Comparison of ENCODE assay signal across 21 cellular contexts in the genomic region with DNA sequence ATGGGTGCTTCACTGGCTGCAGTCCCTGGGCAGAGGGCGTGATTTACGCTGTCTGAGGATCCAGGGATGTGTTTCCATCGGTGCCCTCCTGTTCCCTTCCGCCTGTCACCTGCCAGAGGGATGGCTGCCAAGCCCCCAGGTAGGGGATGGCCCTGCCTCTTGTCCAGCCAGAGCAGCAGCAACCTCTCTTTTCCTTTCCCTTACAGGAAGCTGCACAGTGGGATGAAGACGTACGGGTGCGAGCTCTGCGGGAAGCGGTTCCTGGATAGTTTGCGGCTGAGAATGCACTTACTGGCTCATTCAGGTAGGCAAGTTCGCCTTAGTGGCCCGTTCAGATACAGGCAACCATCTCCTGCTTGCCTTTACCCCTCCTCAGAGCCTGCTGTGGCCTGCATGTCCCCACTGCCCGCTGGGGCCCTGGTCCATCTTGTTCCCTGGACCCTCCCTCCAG.
DNase-seq lines count a peak whose midpoint lies in the region; ATAC-seq and TF ChIP-seq lines count a peak whose summit lies in the region.
"Had no signal": no experiment of that assay in that cellular context is flagged by ENCODE, and none has a peak within 500 bp of the region (broad histone marks: within the 10 kb centered on the region; RNA-seq: fewer than 3 reads in every experiment).

No MANE protein-coding gene starts in this region.

- WGBS in right lobe of liver (ENCODE audit: insufficient coverage, low coverage, low lambda C conversion rate, missing lambda C conversion rate), result 75% methylated on average over 4 of the region's 13 CpGs

- no peak overlapping the region for H3K4me3 Mint-ChIP-seq in nephron progenitor cell
- H3K4me3 Mint-ChIP-seq: IgD-negative memory B cell, type B pancreatic cell had no signal

- peak overlapping the region; percentile 86 for H3K4me2 ChIP-seq in BLaER1

- H3K27me3 Mint-ChIP-seq in nephron progenitor cell (ENCODE audit: low read depth, poor library complexity), result peaks cover 7% of the 10 kb centered on the region
- H3K27me3 Mint-ChIP-seq: IgD-negative memory B cell had no signal

- H4K20me1 ChIP-seq in BLaER1, result no peaks in the 10 kb centered on the region

- peaks cover 43% of the 10 kb centered on the region for H3K4me1 Mint-ChIP-seq in nephron progenitor cell

- TF ChIP-seq CTCF in right lobe of liver (IDR thresholded peaks at IDR 0.05) (no peak), nephron progenitor cell (IDR thresholded peaks at IDR 0.05) (no peak)

- ATAC-seq in right lobe of liver (no peak), GM19324 (IDR thresholded peaks at IDR 0.05; ENCODE audit: low FRiP score, unreplicated experiment) (no peak), GM21825 (IDR thresholded peaks at IDR 0.05; ENCODE audit: unreplicated experiment) (no peak)
- ATAC-seq: HCT116, left lung, pancreas had no signal

- no peaks in the 10 kb centered on the region for H3K27me3 ChIP-seq in BLaER1
- no peaks in the 10 kb centered on the region for H3K27me3 ChIP-seq in adipocyte (replicated peaks; ENCODE audit: control insufficient read depth, insufficient read depth, low read length)
- H3K27me3 ChIP-seq in right lobe of liver, result no peaks in the 10 kb centered on the region
- no peaks in the 10 kb centered on the region for H3K27me3 ChIP-seq in subcutaneous abdominal adipose tissue (ENCODE audit: control insufficient read depth in 5 of 5, insufficient read depth in 4 of 5, low read length in 5 of 5)
- H3K27me3 ChIP-seq: left lung, pancreas had no signal

- intact Hi-C loops in right lobe of liver (cut with DNase I), result loop anchor here in 1 of 2 donors (10.0 kb wide), 1 partner anchor 91 kb away; no protein-coding TSS in a partner anchor

- DNase-seq in adipocyte (ENCODE audit: low read depth) (no peak), right lobe of liver (peak in 1 of 3 donors; percentile 78), nephron progenitor cell (no peak), iPS-NIHi7 (ENCODE audit: extremely low spot score) (no peak)
- DNase-seq: aorta; COR-L47; EL; foreskin melanocyte; left lung; MM.1S; NCI-H446 treated with DMSO at 0.1 percent for 48 hours; pancreas; stimulated activated CD8-positive, alpha-beta memory T cell treated with anti-CD3 and anti-CD28 coated beads, Interleukin-4, amount 100 ng/mL, for 48 hours had no signal

- H3K9me3 Mint-ChIP-seq in nephron progenitor cell, result no peaks in the 10 kb centered on the region
- H3K9me3 Mint-ChIP-seq: type B pancreatic cell had no signal

- peaks cover 18% of the 10 kb centered on the region for H3K36me3 Mint-ChIP-seq in nephron progenitor cell (ENCODE audit: low read depth)
- H3K36me3 Mint-ChIP-seq: IgD-negative memory B cell, type B pancreatic cell had no signal

- TF ChIP-seq POLR2A in right lobe of liver (IDR thresholded peaks at IDR 0.05), result no peak

- no peak overlapping the region for H3K4me3 ChIP-seq in BLaER1
- H3K4me3 ChIP-seq in adipocyte (ENCODE audit: low read length), result no peak overlapping the region
- H3K4me3 ChIP-seq in right lobe of liver, result no peak overlapping the region
- no peak overlapping the region for H3K4me3 ChIP-seq in subcutaneous abdominal adipose tissue (ENCODE audit: low read depth in 1 of 5, low read length in 5 of 5)
- H3K4me3 ChIP-seq: left lung, pancreas had no signal

- no peaks in the 10 kb centered on the region for H3K9me3 ChIP-seq in BLaER1
- H3K9me3 ChIP-seq in adipocyte (ENCODE audit: control insufficient read depth, low read length), result no peaks in the 10 kb centered on the region
- H3K9me3 ChIP-seq in right lobe of liver, result no peaks in the 10 kb centered on the region
- no peaks in the 10 kb centered on the region for H3K9me3 ChIP-seq in subcutaneous abdominal adipose tissue (ENCODE audit: control insufficient read depth in 5 of 5, low read length in 5 of 5)
- H3K9me3 ChIP-seq: left lung, pancreas had no signal

- H3K9ac ChIP-seq in BLaER1 (no peak overlapping the region), adipocyte (ENCODE audit: low read length) (peak overlapping the region; percentile 96), subcutaneous abdominal adipose tissue (ENCODE audit: low read length in 5 of 5) (no peak overlapping the region)

- H3K27ac Mint-ChIP-seq in nephron progenitor cell, result no peak overlapping the region
- H3K27ac Mint-ChIP-seq: IgD-negative memory B cell, type B pancreatic cell had no signal

- H3K4me1 ChIP-seq in BLaER1, result peaks cover 48% of the 10 kb centered on the region
- peaks cover 86% of the 10 kb centered on the region for H3K4me1 ChIP-seq in adipocyte (ENCODE audit: control insufficient read depth, insufficient read depth, low read length)
- peaks cover 0 to 97% (median 51%) of the 10 kb centered on the region in 4 donors for H3K4me1 ChIP-seq in right lobe of liver
- peaks cover 41 to 94% (median 86%) of the 10 kb centered on the region in 5 donors for H3K4me1 ChIP-seq in subcutaneous abdominal adipose tissue (ENCODE audit: control insufficient read depth in 5 of 5, insufficient read depth in 5 of 5, low read length in 5 of 5)

- H3K36me3 ChIP-seq in BLaER1 (no peaks in the 10 kb centered on the region), adipocyte (ENCODE audit: control insufficient read depth, insufficient read depth, low read length, severe bottlenecking) (peaks cover 54% of the 10 kb centered on the region), right lobe of liver (peaks cover 0 to 25% (median 10%) of the 10 kb centered on the region in 4 donors), subcutaneous abdominal adipose tissue (ENCODE audit: control insufficient read depth in 5 of 5, insufficient read depth in 5 of 5, low read length in 5 of 5) (peaks cover 0 to 30% (median 26%) of the 10 kb centered on the region in 5 donors)

- H3K27ac ChIP-seq in BLaER1, result no peak overlapping the region
- H3K27ac ChIP-seq in right lobe of liver, result peak overlapping the region in 2 of 3 donors; percentile 93 to 98
- peak overlapping the region; percentile 89 for H3K27ac ChIP-seq in subcutaneous abdominal adipose tissue (ENCODE audit: low read depth, low read length)
- H3K27ac ChIP-seq: HL-60, pancreas had no signal
